19 cellular contexts compared by ENCODE assay signal in the genomic region with DNA sequence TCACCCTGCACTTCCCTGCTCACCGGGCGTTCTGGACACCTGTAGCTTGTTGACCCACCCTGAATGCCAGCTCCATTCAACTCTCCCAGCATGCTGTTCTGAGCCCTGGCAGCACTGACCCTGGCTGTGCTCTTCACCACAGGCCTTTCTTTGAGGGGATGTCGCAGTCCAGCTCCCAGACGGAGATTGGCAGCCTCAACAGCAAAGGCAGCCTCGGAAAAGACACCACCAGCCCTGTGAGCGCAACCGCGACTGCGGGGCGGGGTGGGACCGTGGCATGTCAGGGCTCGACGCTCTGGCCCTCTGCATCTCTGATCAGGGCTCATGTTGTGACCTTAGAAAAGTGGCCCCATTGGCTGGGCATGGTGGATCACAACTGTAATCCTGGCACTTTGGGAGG. TPM values are rescaled to one million over a fixed set of nuclear protein-coding genes. Genes with fewer than 3 reads are reported as not detected.
DNase-seq lines count a peak whose midpoint lies in the region; ATAC-seq, FAIRE-seq and TF ChIP-seq lines count a peak whose summit lies in the region.
"Had no signal": no experiment of that assay in that cellular context is flagged by ENCODE, and none has a peak within 500 bp of the region (broad histone marks: within the 10 kb centered on the region; RNA-seq: fewer than 3 reads in every experiment).

No MANE protein-coding gene starts in this region.

- H3K27me3 ChIP-seq in H1 (replicated peaks in 1 of 4; ENCODE audit: control insufficient read depth in 3 of 4, extremely low read depth in 1 of 4, insufficient read depth in 3 of 4, low read length in 3 of 4), result no peaks in the 10 kb centered on the region
- no peaks in the 10 kb centered on the region for H3K27me3 ChIP-seq in adrenal gland
- H3K27me3 ChIP-seq: cardiac muscle cell, left lung had no signal

- H3K18ac ChIP-seq in H1 (ENCODE audit: extremely low read depth, low read length), result no peak overlapping the region

- no peak overlapping the region for H2BK15ac ChIP-seq in H1 (ENCODE audit: low read length)

- CTCF ChIA-PET in activated naive CD4-positive, alpha-beta T cell treated with anti-CD3 and anti-CD28 coated beads, Interleukin-2, amount 10 ng/mL, durations not matched to agents 7 days and 5 days (lab: Charles Lee), result interaction anchor here (1.4 to 3.0 kb wide), 3 partner anchors 39 to 150 kb away, joined by 4 to 23 read pairs (median 15); no protein-coding TSS in a partner anchor
- CTCF ChIA-PET in T-cell (lab: Charles Lee) (interaction anchor here in 1 of 2 donors (0.5 kb wide), 1 partner anchor 165 kb away, joined by 4 read pairs; no protein-coding TSS in a partner anchor), H1 (lab: Charles Lee; ENCODE audit: partially characterized antibody) (interaction anchor here (1.0 to 10.1 kb wide), 9 partner anchors 8 to 170 kb away, joined by 3 to 123 read pairs (median 10); a partner anchor contains a TSS)

- H3K4me3 Mint-ChIP-seq in activated naive CD4-positive, alpha-beta T cell treated with anti-CD3 and anti-CD28 coated beads, Interleukin-2, amount 10 ng/mL, durations not matched to agents 7 days and 5 days, result no peak overlapping the region
- H3K4me3 Mint-ChIP-seq in T-cell (no peak overlapping the region), type B pancreatic cell (no peak overlapping the region)
- H3K4me3 Mint-ChIP-seq in stimulated activated naive CD8-positive, alpha-beta T cell treated with anti-CD3 and anti-CD28 coated beads, Interleukin-15, amount 100 ng/mL, for 72 hours, result no peak overlapping the region

- H3K4me1 ChIP-seq in H1 (replicated peaks in 1 of 4; ENCODE audit: control insufficient read depth in 3 of 4, insufficient read depth in 4 of 4, low read length in 3 of 4) (peaks cover 0 to 2% (median 0%) of the 10 kb centered on the region in 4 experiments; a peak in 1 of 7 replicates), adrenal gland (replicated peaks in 1 of 2) (no peaks in the 10 kb centered on the region)

- H3K4me3 ChIP-seq in H1 (ENCODE audit: extremely low read depth in 1 of 4, insufficient read depth in 2 of 4, low read depth in 3 of 4, low read length in 4 of 4) (no peak overlapping the region), adrenal gland (no peak overlapping the region)
- H3K4me3 ChIP-seq: cardiac muscle cell, left lung had no signal

- TF ChIP-seq CTCF in H1 (IDR thresholded peaks at IDR 0.05; ENCODE audit: control extremely low read depth in 1 of 3, insufficient read depth in 1 of 3, low read depth in 1 of 3, low read length in 3 of 3) (no peak), adrenal gland (IDR thresholded peaks at IDR 0.05) (no peak), type B pancreatic cell (conservative IDR thresholded peaks at IDR 0.05) (no peak)

- peak overlapping the region; percentile 90 to 91 for H3K27ac Mint-ChIP-seq in activated naive CD4-positive, alpha-beta T cell treated with anti-CD3 and anti-CD28 coated beads, Interleukin-2, amount 50 U/mL, for 72 hours
- H3K27ac Mint-ChIP-seq in activated naive CD4-positive, alpha-beta T cell treated with anti-CD3 and anti-CD28 coated beads, Interleukin-2, amount 10 ng/mL, durations not matched to agents 7 days and 5 days, result no peak overlapping the region
- H3K27ac Mint-ChIP-seq in T-cell (peak overlapping the region; percentile 23 to 80), type B pancreatic cell (no peak overlapping the region)
- peak overlapping the region; percentile 54 to 97 for H3K27ac Mint-ChIP-seq in stimulated activated naive CD8-positive, alpha-beta T cell treated with anti-CD3 and anti-CD28 coated beads, Interleukin-15, amount 100 ng/mL, for 72 hours

- no peak overlapping the region for H3K56ac ChIP-seq in H1 (replicated peaks; ENCODE audit: insufficient read length, low read depth, low read length)

- 97% methylated on average over 13 of the region's 13 CpGs; no CpG with 5 or more reads in 1 of the 2 experiments for WGBS in H1 (ENCODE audit: extremely low coverage in 1 of 2, insufficient coverage in 1 of 2, insufficient read length in 1 of 2, insufficient replicate concordance in 2 of 2, low coverage in 1 of 2, low lambda C conversion rate in 2 of 2, missing lambda C conversion rate in 1 of 2), 2 experiments
- WGBS in adrenal gland, 4 donors, result 90 to 94% (median 93%) methylated on average over 13 of the region's 13 CpGs

- no peak overlapping the region for H2BK120ac ChIP-seq in H1 (replicated peaks; ENCODE audit: low read depth, low read length)

- no peak overlapping the region for H4K91ac ChIP-seq in H1 (replicated peaks; ENCODE audit: insufficient read length, low read length)

- no peak overlapping the region for H3K9ac ChIP-seq in H1 (replicated peaks in 1 of 4; ENCODE audit: extremely low read depth in 1 of 4, low read depth in 3 of 4, low read length in 3 of 4)

- H4K5ac ChIP-seq in H1 (ENCODE audit: insufficient read length, low read depth, low read length), result no peak overlapping the region

- no peak overlapping the region for H2BK20ac ChIP-seq in H1 (ENCODE audit: low read length)

- no peak overlapping the region for H2BK12ac ChIP-seq in H1 (ENCODE audit: low read depth, low read length)

- H3K27ac ChIP-seq in H1 (ENCODE audit: low read depth, low read length) (no peak overlapping the region), adrenal gland (no peak overlapping the region)
- H3K27ac ChIP-seq: cardiac muscle cell, left lung had no signal

- H3K4me1 Mint-ChIP-seq in activated naive CD4-positive, alpha-beta T cell treated with anti-CD3 and anti-CD28 coated beads, Interleukin-2, amount 10 ng/mL, durations not matched to agents 7 days and 5 days, result peaks cover 22% of the 10 kb centered on the region
- peaks cover 11 to 20% (median 14%) of the 10 kb centered on the region in 3 donors for H3K4me1 Mint-ChIP-seq in T-cell
- H3K4me1 Mint-ChIP-seq in stimulated activated naive CD8-positive, alpha-beta T cell treated with anti-CD3 and anti-CD28 coated beads, Interleukin-15, amount 100 ng/mL, for 72 hours, result peaks cover 29% of the 10 kb centered on the region
- peaks cover 6% of the 10 kb centered on the region for H3K4me1 Mint-ChIP-seq in type B pancreatic cell (ENCODE audit: unreplicated experiment)

- peak overlapping the region; percentile 43; the same call in 1 of the 2 replicates for H4K8ac ChIP-seq in H1 (ENCODE audit: extremely low read depth, insufficient read depth, low read length)

- no peak for FAIRE-seq in H1 (lab: Jason Lieb, UNC)
- FAIRE-seq: H54 had no signal

- H3K27me3 Mint-ChIP-seq in activated naive CD4-positive, alpha-beta T cell treated with anti-CD3 and anti-CD28 coated beads, Interleukin-2, amount 10 ng/mL, durations not matched to agents 7 days and 5 days, result no peaks in the 10 kb centered on the region
- H3K27me3 Mint-ChIP-seq in T-cell, result no peaks in the 10 kb centered on the region
- no peaks in the 10 kb centered on the region for H3K27me3 Mint-ChIP-seq in stimulated activated naive CD8-positive, alpha-beta T cell treated with anti-CD3 and anti-CD28 coated beads, Interleukin-15, amount 100 ng/mL, for 72 hours
- H3K27me3 Mint-ChIP-seq in type B pancreatic cell, result no peaks in the 10 kb centered on the region

- H3K9me3 ChIP-seq in H1 (ENCODE audit: insufficient read depth in 2 of 2, low read depth in 1 of 2, low read length in 1 of 2) (no peaks in the 10 kb centered on the region), adrenal gland (replicated peaks in 1 of 3) (no peaks in the 10 kb centered on the region)
- H3K9me3 ChIP-seq: left lung had no signal

- H3K14ac ChIP-seq in H1 (ENCODE audit: insufficient read length), result no peak overlapping the region

- H3K23me2 ChIP-seq in H1 (ENCODE audit: low read depth, low read length), result no peaks in the 10 kb centered on the region

- H3K79me2 ChIP-seq in H1 (ENCODE audit: control insufficient read depth in 1 of 2, insufficient read depth in 2 of 2, low read length in 2 of 2), result no peaks in the 10 kb centered on the region

- H3K4me2 ChIP-seq in H1 (ENCODE audit: insufficient read depth in 1 of 2, low read depth in 2 of 2, low read length in 2 of 2), result no peak overlapping the region

- no peak overlapping the region for H3K4ac ChIP-seq in H1 (replicated peaks; ENCODE audit: insufficient read length, low read depth, low read length)

- H2BK5ac ChIP-seq in H1 (ENCODE audit: low read depth, low read length), result no peak overlapping the region

- H3K9me3 Mint-ChIP-seq in activated naive CD4-positive, alpha-beta T cell treated with anti-CD3 and anti-CD28 coated beads, Interleukin-2, amount 50 U/mL, for 72 hours, result no peaks in the 10 kb centered on the region
- no peaks in the 10 kb centered on the region for H3K9me3 Mint-ChIP-seq in activated naive CD4-positive, alpha-beta T cell treated with anti-CD3 and anti-CD28 coated beads, Interleukin-2, amount 10 ng/mL, durations not matched to agents 7 days and 5 days
- no peaks in the 10 kb centered on the region for H3K9me3 Mint-ChIP-seq in T-cell
- H3K9me3 Mint-ChIP-seq in stimulated activated naive CD8-positive, alpha-beta T cell treated with anti-CD3 and anti-CD28 coated beads, Interleukin-15, amount 100 ng/mL, for 72 hours, result no peaks in the 10 kb centered on the region
- no peaks in the 10 kb centered on the region for H3K9me3 Mint-ChIP-seq in type B pancreatic cell

- peaks cover 1% of the 10 kb centered on the region in 2 experiments for H4K20me1 ChIP-seq in H1 (replicated peaks in 1 of 2; ENCODE audit: control insufficient read depth in 1 of 2, insufficient read depth in 2 of 2, low read length in 2 of 2)

- peaks cover 0 to 3% (median 0%) of the 10 kb centered on the region in 4 experiments; a peak in 3 of 8 replicates for H3K36me3 ChIP-seq in H1 (ENCODE audit: control insufficient read depth in 2 of 4, insufficient read depth in 4 of 4, low read length in 3 of 4)
- peaks cover 0 to 48% of the 10 kb centered on the region in 2 donors for H3K36me3 ChIP-seq in adrenal gland (replicated peaks in 1 of 2)

- no peak for ATAC-seq in activated naive CD4-positive, alpha-beta T cell treated with anti-CD3 and anti-CD28 coated beads, Interleukin-2, amount 50 U/mL, for 72 hours
- ATAC-seq in T-cell (replicated peaks in 1 of 4), result no peak
- ATAC-seq in stimulated activated naive CD8-positive, alpha-beta T cell treated with anti-CD3 and anti-CD28 coated beads, Interleukin-15, amount 100 ng/mL, for 72 hours, result no peak
- ATAC-seq: left lung had no signal

- no peak overlapping the region for H2AFZ ChIP-seq in H1 (ENCODE audit: low read length)

- DNase-seq in activated naive CD4-positive, alpha-beta T cell treated with anti-CD3 and anti-CD28 coated beads, Interleukin-2, amount 50 U/mL, for 72 hours (ENCODE audit: low spot score in 2 of 2), result no peak
- DNase-seq in activated naive CD4-positive, alpha-beta T cell treated with anti-CD3 and anti-CD28 coated beads, Interleukin-2, amount 10 ng/mL, durations not matched to agents 7 days and 5 days, result no peak
- DNase-seq in T-cell (no peak), H1 (ENCODE audit: low read depth in 1 of 2, low spot score in 2 of 2) (no peak), adrenal gland (no peak), type B pancreatic cell (ENCODE audit: extremely low spot score, unreplicated experiment) (no peak), DMS79 (lab: John Stamatoyannopoulos, UW) (no peak)
- no peak for DNase-seq in stimulated activated naive CD8-positive, alpha-beta T cell treated with anti-CD3 and anti-CD28 coated beads, Interleukin-15, amount 100 ng/mL, for 72 hours
- DNase-seq: COR-L47; effector CD4-positive, alpha-beta T cell; NCI-H1092; NCI-H2081; NCI-H510A; stimulated activated CD4-positive, alpha-beta T cell treated with anti-CD3 and anti-CD28 coated beads, Interleukin-1b, Interleukin-23, amount 100 ng/mL, for 48 hours had no signal

- H3K23ac ChIP-seq in H1 (ENCODE audit: insufficient read length), result no peak overlapping the region

- H3K36me3 Mint-ChIP-seq in activated naive CD4-positive, alpha-beta T cell treated with anti-CD3 and anti-CD28 coated beads, Interleukin-2, amount 50 U/mL, for 72 hours, result peaks cover 0 to 7% of the 10 kb centered on the region in 2 donors
- H3K36me3 Mint-ChIP-seq in activated naive CD4-positive, alpha-beta T cell treated with anti-CD3 and anti-CD28 coated beads, Interleukin-2, amount 10 ng/mL, durations not matched to agents 7 days and 5 days, result peaks cover 44% of the 10 kb centered on the region
- peaks cover 52% of the 10 kb centered on the region for H3K36me3 Mint-ChIP-seq in T-cell
- peaks cover 19% of the 10 kb centered on the region for H3K36me3 Mint-ChIP-seq in type B pancreatic cell

- TF ChIP-seq EP300 in H1 (IDR thresholded peaks at IDR 0.05; ENCODE audit: borderline replicate concordance in 1 of 2, low read depth in 2 of 2, low read length in 2 of 2), result no peak

- H3K79me1 ChIP-seq in H1 (ENCODE audit: low read depth, low read length), result no peaks in the 10 kb centered on the region

- POLR2A ChIA-PET in T-cell (lab: Charles Lee) (no interaction called here), H1 (lab: Charles Lee; ENCODE audit: partially characterized antibody) (interaction anchor here (0.5 to 1.5 kb wide), 3 partner anchors 13 to 168 kb away, joined by 3 read pairs; no protein-coding TSS in a partner anchor)

- no peak overlapping the region for H2AK5ac ChIP-seq in H1 (ENCODE audit: low read depth, low read length)

- TF ChIP-seq RAD21 in H1 (IDR thresholded peaks at IDR 0.05 in 1 of 2, conservative IDR thresholded peaks at IDR 0.05 in 1 of 2; ENCODE audit: low read depth in 2 of 2, low read length in 2 of 2), result no peak

- TF ChIP-seq POLR2A in H1 (IDR thresholded peaks at IDR 0.05; ENCODE audit: control extremely low read depth in 1 of 2, low read depth in 2 of 2, low read length in 2 of 2) (no peak), adrenal gland (IDR thresholded peaks at IDR 0.05) (no peak)

- intact Hi-C loops in adrenal gland (cut with DNase I), result loop anchor here (5.0 to 10.0 kb wide), 2 partner anchors 61 to 64 kb away; a partner anchor contains a TSS

RNA-seq across cellular contexts. Expression of a gene that starts 36.5 kb away (rescaled TPM):
- 10 to 100 TPM; 26.0 to 69.7 TPM for total RNA-seq in activated naive CD4-positive, alpha-beta T cell treated with anti-CD3 and anti-CD28 coated beads, Interleukin-2, amount 50 U/mL, for 72 hours
- total RNA-seq in T-cell (10 to 100 TPM; 36.9 to 52.9 (median 43.9) TPM), adrenal gland (10 to 100 TPM; 17.3 to 50.0 (median 25.1) TPM), type B pancreatic cell (ENCODE audit: low replicate concordance) (31.1 and 49.6 TPM in 2 replicates)
- total RNA-seq in H1 (2021; fragmentation: NEBNext Ultra II Directional; extraction: Animal tissue kit (Norgen Biotek cat#: 25700)), result 41.8 and 42.5 TPM in 2 replicates
- polyA plus RNA-seq in H1 (2011; rRNA removed) (17.3 and 28.6 TPM in 2 replicates), adrenal gland (10 to 100 TPM; 14.6 to 68.1 (median 21.4) TPM)
- polyA plus RNA-seq in H1 (2011; cell fraction: cytosol; rRNA removed), result 20.5 TPM
- polyA plus RNA-seq in H1 (2011; cell fraction: nucleus; rRNA removed), result 71.8 TPM
- 31.1 to 40.5 TPM (median 38.8 TPM) in 4 replicates for polyA plus RNA-seq in H1 (2012, experiment 1 of 2)
- polyA plus RNA-seq in H1 (2012, experiment 2 of 2), result 28.5 TPM
- polyA plus RNA-seq in H1 (2013, experiment 1 of 2), result 25.6 TPM
- polyA plus RNA-seq in H1 (2013, experiment 2 of 2), result 23.0 TPM
- 13.9 and 27.0 TPM in 2 replicates for polyA minus RNA-seq in H1 (2011; rRNA and poly(A)+ RNA removed)
- 20.8 TPM for polyA minus RNA-seq in H1 (2011; cell fraction: cytosol; rRNA and poly(A)+ RNA removed)
- polyA minus RNA-seq in H1 (2011; cell fraction: nucleus; rRNA and poly(A)+ RNA removed), result 25.4 TPM

RNA-seq across cellular contexts. Expression of a gene that starts 47.4 kb away (rescaled TPM):
- 100 to 1,000 TPM; 138 to 153 TPM for total RNA-seq in activated naive CD4-positive, alpha-beta T cell treated with anti-CD3 and anti-CD28 coated beads, Interleukin-2, amount 50 U/mL, for 72 hours
- total RNA-seq in T-cell, result 10 to 100 TPM; 60.7 to 98.8 (median 95.2) TPM
- 100 and 106 TPM in 2 replicates for total RNA-seq in H1 (2021; fragmentation: NEBNext Ultra II Directional; extraction: Animal tissue kit (Norgen Biotek cat#: 25700))
- polyA plus RNA-seq in H1 (2011; rRNA removed), result 217 and 306 TPM in 2 replicates
- 154 TPM for polyA plus RNA-seq in H1 (2011; cell fraction: cytosol; rRNA removed)
- polyA plus RNA-seq in H1 (2011; cell fraction: nucleus; rRNA removed), result 150 TPM
- polyA plus RNA-seq in H1 (2012, experiment 1 of 2), result 83.5 to 116 TPM (median 115 TPM) in 4 replicates
- polyA plus RNA-seq in H1 (2012, experiment 2 of 2), result 130 TPM
- polyA plus RNA-seq in H1 (2013, experiment 1 of 2), result 89.8 TPM
- polyA plus RNA-seq in H1 (2013, experiment 2 of 2), result 91.6 TPM
- 110 and 111 TPM in 2 replicates for polyA minus RNA-seq in H1 (2011; rRNA and poly(A)+ RNA removed)
- 81.3 TPM for polyA minus RNA-seq in H1 (2011; cell fraction: cytosol; rRNA and poly(A)+ RNA removed)
- 39.8 TPM for polyA minus RNA-seq in H1 (2011; cell fraction: nucleus; rRNA and poly(A)+ RNA removed)
- total RNA-seq in adrenal gland, result 100 to 1,000 TPM; 128 to 190 (median 164) TPM
- polyA plus RNA-seq in adrenal gland, result 100 to 1,000 TPM; 109 to 168 (median 135) TPM
- total RNA-seq in type B pancreatic cell (ENCODE audit: low replicate concordance), result 96.4 and 122 TPM in 2 replicates

RNA-seq across cellular contexts. Expression of a gene that starts 57.0 kb away (rescaled TPM):
- total RNA-seq in activated naive CD4-positive, alpha-beta T cell treated with anti-CD3 and anti-CD28 coated beads, Interleukin-2, amount 50 U/mL, for 72 hours, result 1 to 10 TPM; 1.7 to 4.5 TPM
- total RNA-seq in T-cell, result 1 to 10 TPM; 1.9 to 9.9 (median 2.7) TPM
- 15.8 and 17.0 TPM in 2 replicates for total RNA-seq in H1 (2021; fragmentation: NEBNext Ultra II Directional; extraction: Animal tissue kit (Norgen Biotek cat#: 25700))
- polyA plus RNA-seq in H1 (2011; rRNA removed), result 11.6 and 12.5 TPM in 2 replicates
- 5.5 TPM for polyA plus RNA-seq in H1 (2011; cell fraction: cytosol; rRNA removed)
- 13.1 TPM for polyA plus RNA-seq in H1 (2011; cell fraction: nucleus; rRNA removed)
- 11.7 to 18.1 TPM (median 16.2 TPM) in 4 replicates for polyA plus RNA-seq in H1 (2012, experiment 1 of 2)
- 12.4 TPM for polyA plus RNA-seq in H1 (2012, experiment 2 of 2)
- polyA plus RNA-seq in H1 (2013, experiment 1 of 2), result 12.7 TPM
- 13.4 TPM for polyA plus RNA-seq in H1 (2013, experiment 2 of 2)
- polyA minus RNA-seq in H1 (2011; rRNA and poly(A)+ RNA removed), result 8.5 and 9.1 TPM in 2 replicates
- polyA minus RNA-seq in H1 (2011; cell fraction: cytosol; rRNA and poly(A)+ RNA removed), result 11.6 TPM
- polyA minus RNA-seq in H1 (2011; cell fraction: nucleus; rRNA and poly(A)+ RNA removed), result 5.0 TPM
- 10 to 100 TPM in 1 of 8 donors, 1 to 10 TPM in 3, under 1 TPM in 2, not detected in 2; 0.55 to 10.9 (median 1.8) TPM for total RNA-seq in adrenal gland
- polyA plus RNA-seq in adrenal gland, result 10 to 100 TPM in 1 of 3 donors, 1 to 10 TPM in 2; 3.3 to 13.4 (median 9.7) TPM
- total RNA-seq in type B pancreatic cell (ENCODE audit: low replicate concordance), result 21.3 and 23.2 TPM in 2 replicates
- total RNA-seq: osteoblast, subcutaneous adipose tissue had no signal

Comparison
In these comparisons a context has a peak if more than half of its experiments do, and no peak if none do; other contexts are left out.
1. H3K27ac Mint-ChIP-seq: peak in activated naive CD4-positive, alpha-beta T cell treated with anti-CD3 and anti-CD28 coated beads, Interleukin-2, amount 50 U/mL, for 72 hours (2 of 2), T-cell (2 of 2) and stimulated activated naive CD8-positive, alpha-beta T cell treated with anti-CD3 and anti-CD28 coated beads, Interleukin-15, amount 100 ng/mL, for 72 hours (2 of 2); none in activated naive CD4-positive, alpha-beta T cell treated with anti-CD3 and anti-CD28 coated beads, Interleukin-2, amount 10 ng/mL, durations not matched to agents 7 days and 5 days (single experiment) and type B pancreatic cell (single experiment).